Comparison of ENCODE assay signal across 19 cellular contexts in the genomic region with DNA sequence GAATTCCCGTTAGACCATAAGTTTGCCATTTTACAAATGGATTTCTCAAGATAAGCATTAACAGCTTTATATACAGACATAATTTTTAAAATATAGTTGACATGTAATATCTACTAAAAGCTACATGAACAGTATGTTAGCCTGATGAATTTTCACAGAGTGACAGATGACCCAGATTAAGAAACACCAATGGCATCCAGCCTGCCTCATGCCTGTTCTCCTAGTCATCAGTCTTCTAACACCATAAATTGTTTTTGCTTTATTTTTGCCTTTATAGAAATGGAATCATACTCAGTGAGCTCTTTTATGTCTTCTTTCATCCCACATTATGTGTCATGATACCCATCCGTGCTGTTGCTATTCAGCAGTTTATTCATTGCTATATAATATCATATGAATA.
"Had no signal": no experiment of that assay in that cellular context is flagged by ENCODE, and none has a peak within 500 bp of the region (broad histone marks: within the 10 kb centered on the region; RNA-seq: fewer than 3 reads in every experiment).

No MANE protein-coding gene starts in this region.

- H3K27me3 ChIP-seq: stomach, testis, upper lobe of left lung had no signal

- H3K4me3 Mint-ChIP-seq: activated CD4-positive, alpha-beta memory T cell treated with anti-CD3 and anti-CD28 coated beads, Interleukin-2, amount 10 ng/mL, durations not matched to agents 7 days and 5 days; activated CD8-positive, alpha-beta memory T cell treated with anti-CD3 and anti-CD28 coated beads, Interleukin-2, amount 10 ng/mL, durations not matched to agents 7 days and 5 days; activated naive CD8-positive, alpha-beta T cell treated with anti-CD3 and anti-CD28 coated beads for 36 hours; central memory CD8-positive, alpha-beta T cell; nephron; stimulated activated effector memory CD8-positive, alpha-beta T cell treated with anti-CD3 and anti-CD28 coated beads, Interleukin-12 subunit alpha, Interleukin-12 subunit beta, amount 100 ng/mL, for 72 hours; WTC11 had no signal

- DNase-seq: activated CD4-positive, alpha-beta memory T cell treated with anti-CD3 and anti-CD28 coated beads, Interleukin-2, amount 10 ng/mL, durations not matched to agents 7 days and 5 days; activated CD4-positive, alpha-beta T cell treated with anti-CD3 and anti-CD28 coated beads for 4 hours; activated CD8-positive, alpha-beta memory T cell treated with anti-CD3 and anti-CD28 coated beads, Interleukin-2, amount 10 ng/mL, durations not matched to agents 7 days and 5 days; activated naive CD8-positive, alpha-beta T cell treated with anti-CD3 and anti-CD28 coated beads for 36 hours; cortex of kidney; erythroblast; left cardiac atrium; nucleus accumbens; stimulated activated CD4-positive, alpha-beta T cell treated with anti-CD3 and anti-CD28 coated beads, Interleukin-4, amount 100 ng/mL, for 24 hours; stomach; testis; upper lobe of left lung had no signal

- H3K4me1 ChIP-seq: stomach, testis, upper lobe of left lung had no signal

- H3K9me3 ChIP-seq: stomach, testis, upper lobe of left lung had no signal

- FAIRE-seq: endometrium had no signal

- H3K4me3 ChIP-seq: lung, stomach, testis, upper lobe of left lung had no signal

- H3K27ac Mint-ChIP-seq: activated CD4-positive, alpha-beta memory T cell treated with anti-CD3 and anti-CD28 coated beads, Interleukin-2, amount 10 ng/mL, durations not matched to agents 7 days and 5 days; activated CD8-positive, alpha-beta memory T cell treated with anti-CD3 and anti-CD28 coated beads, Interleukin-2, amount 10 ng/mL, durations not matched to agents 7 days and 5 days; activated naive CD8-positive, alpha-beta T cell treated with anti-CD3 and anti-CD28 coated beads for 36 hours; nephron; stimulated activated effector memory CD8-positive, alpha-beta T cell treated with anti-CD3 and anti-CD28 coated beads, Interleukin-12 subunit alpha, Interleukin-12 subunit beta, amount 100 ng/mL, for 72 hours; WTC11 had no signal

- ATAC-seq: activated CD8-positive, alpha-beta memory T cell treated with anti-CD3 and anti-CD28 coated beads, Interleukin-2, amount 10 ng/mL, durations not matched to agents 7 days and 5 days; left cardiac atrium; sciatic nerve; stimulated activated effector memory CD8-positive, alpha-beta T cell treated with anti-CD3 and anti-CD28 coated beads, Interleukin-12 subunit alpha, Interleukin-12 subunit beta, amount 100 ng/mL, for 72 hours; WTC11 had no signal

- H3K9me3 Mint-ChIP-seq: activated CD4-positive, alpha-beta memory T cell treated with anti-CD3 and anti-CD28 coated beads, Interleukin-2, amount 10 ng/mL, durations not matched to agents 7 days and 5 days; central memory CD8-positive, alpha-beta T cell; nephron; stimulated activated effector memory CD8-positive, alpha-beta T cell treated with anti-CD3 and anti-CD28 coated beads, Interleukin-12 subunit alpha, Interleukin-12 subunit beta, amount 100 ng/mL, for 72 hours; WTC11 had no signal

- H3K27ac ChIP-seq: stomach, testis, upper lobe of left lung had no signal

- H3K4me1 Mint-ChIP-seq: activated CD4-positive, alpha-beta memory T cell treated with anti-CD3 and anti-CD28 coated beads, Interleukin-2, amount 10 ng/mL, durations not matched to agents 7 days and 5 days; activated CD8-positive, alpha-beta memory T cell treated with anti-CD3 and anti-CD28 coated beads, Interleukin-2, amount 10 ng/mL, durations not matched to agents 7 days and 5 days; central memory CD8-positive, alpha-beta T cell; nephron; stimulated activated effector memory CD8-positive, alpha-beta T cell treated with anti-CD3 and anti-CD28 coated beads, Interleukin-12 subunit alpha, Interleukin-12 subunit beta, amount 100 ng/mL, for 72 hours had no signal

- H3K27me3 Mint-ChIP-seq: activated CD4-positive, alpha-beta memory T cell treated with anti-CD3 and anti-CD28 coated beads, Interleukin-2, amount 10 ng/mL, durations not matched to agents 7 days and 5 days; activated CD8-positive, alpha-beta memory T cell treated with anti-CD3 and anti-CD28 coated beads, Interleukin-2, amount 10 ng/mL, durations not matched to agents 7 days and 5 days; activated naive CD8-positive, alpha-beta T cell treated with anti-CD3 and anti-CD28 coated beads for 36 hours; central memory CD8-positive, alpha-beta T cell had no signal
